ENCODE assay signal across 8 cellular contexts in genomic region chr3:128051459-128051836, GRCh38. TPM values are rescaled to one million over a fixed set of nuclear protein-coding genes. Genes with fewer than 3 reads are reported as not detected.
DNase-seq lines count a peak whose midpoint lies in the region; ATAC-seq and TF ChIP-seq lines count a peak whose summit lies in the region.

No MANE protein-coding gene starts in this region.

- intact Hi-C loops in colonic mucosa (cut with DNase I): no loop called here

- H3K27me3 ChIP-seq in colonic mucosa: no peaks in the 10 kb centered on the region
- no peaks in the 10 kb centered on the region for H3K27me3 ChIP-seq in muscle layer of colon (ENCODE audit: control insufficient read depth in 1 of 2, insufficient read depth in 2 of 2, low read length in 2 of 2)

- H3K27ac ChIP-seq in colonic mucosa (peak overlapping the region; percentile 63), muscle layer of colon (ENCODE audit: low read depth, low read length) (peak overlapping the region; percentile 64)

- H3K4me1 ChIP-seq in ES-I3 (ENCODE audit: insufficient read depth, low read length) (peaks cover 17% of the 10 kb centered on the region; the same call in 1 of the 2 replicates), colonic mucosa (peaks cover 18% of the 10 kb centered on the region), muscle layer of colon (ENCODE audit: insufficient read depth, low read length) (peaks cover 40% of the 10 kb centered on the region)

- H3K36me3 ChIP-seq in ES-I3 (ENCODE audit: insufficient read depth, low read length) (peaks cover 18% of the 10 kb centered on the region), colonic mucosa (peaks cover 8% of the 10 kb centered on the region), muscle layer of colon (ENCODE audit: insufficient read depth, low read length) (peaks cover 16% of the 10 kb centered on the region)

- peak overlapping the region; percentile 93 for H3K9ac ChIP-seq in ES-I3 (ENCODE audit: low read depth, low read length)
- peak overlapping the region; percentile 79 to 92 for H3K9ac ChIP-seq in colonic mucosa (ENCODE audit: low read depth in 2 of 2, low read length in 2 of 2)
- peak overlapping the region; percentile 97 for H3K9ac ChIP-seq in muscle layer of colon (ENCODE audit: low read length)

- TF ChIP-seq CTCF in colonic mucosa (IDR thresholded peaks at IDR 0.05): no peak

- peak; percentile 47 for DNase-seq in NCI-H146 treated with DMSO at 0.1 percent for 48 hours (lab: John Stamatoyannopoulos, UW; ENCODE audit: unreplicated experiment)
- DNase-seq in colonic mucosa: no peak

- ATAC-seq in GM21447 (IDR thresholded peaks at IDR 0.05; ENCODE audit: unreplicated experiment) (no peak), HG03442 (IDR thresholded peaks at IDR 0.05; ENCODE audit: unreplicated experiment) (no peak), HG02970 (IDR thresholded peaks at IDR 0.05; ENCODE audit: low FRiP score, unreplicated experiment) (no peak), GM19455 (IDR thresholded peaks at IDR 0.05; ENCODE audit: unreplicated experiment) (no peak)

- H3K4me3 ChIP-seq in colonic mucosa: peak overlapping the region; percentile 82
- peak overlapping the region; percentile 79 to 96 for H3K4me3 ChIP-seq in muscle layer of colon (ENCODE audit: low read depth in 1 of 2, low read length in 2 of 2)

- H3K9me3 ChIP-seq in ES-I3 (ENCODE audit: control insufficient read depth, insufficient read depth, low read length): no peaks in the 10 kb centered on the region
- H3K9me3 ChIP-seq in colonic mucosa: no peaks in the 10 kb centered on the region
- no peaks in the 10 kb centered on the region for H3K9me3 ChIP-seq in muscle layer of colon (ENCODE audit: low read length)

RNA-seq across cellular contexts. Expression of gene SEC61A1, which starts 0.8 kb away (rescaled TPM):
- total RNA-seq in colonic mucosa: 100 to 1,000 TPM; 184 to 250 TPM
